In the genomic region with DNA sequence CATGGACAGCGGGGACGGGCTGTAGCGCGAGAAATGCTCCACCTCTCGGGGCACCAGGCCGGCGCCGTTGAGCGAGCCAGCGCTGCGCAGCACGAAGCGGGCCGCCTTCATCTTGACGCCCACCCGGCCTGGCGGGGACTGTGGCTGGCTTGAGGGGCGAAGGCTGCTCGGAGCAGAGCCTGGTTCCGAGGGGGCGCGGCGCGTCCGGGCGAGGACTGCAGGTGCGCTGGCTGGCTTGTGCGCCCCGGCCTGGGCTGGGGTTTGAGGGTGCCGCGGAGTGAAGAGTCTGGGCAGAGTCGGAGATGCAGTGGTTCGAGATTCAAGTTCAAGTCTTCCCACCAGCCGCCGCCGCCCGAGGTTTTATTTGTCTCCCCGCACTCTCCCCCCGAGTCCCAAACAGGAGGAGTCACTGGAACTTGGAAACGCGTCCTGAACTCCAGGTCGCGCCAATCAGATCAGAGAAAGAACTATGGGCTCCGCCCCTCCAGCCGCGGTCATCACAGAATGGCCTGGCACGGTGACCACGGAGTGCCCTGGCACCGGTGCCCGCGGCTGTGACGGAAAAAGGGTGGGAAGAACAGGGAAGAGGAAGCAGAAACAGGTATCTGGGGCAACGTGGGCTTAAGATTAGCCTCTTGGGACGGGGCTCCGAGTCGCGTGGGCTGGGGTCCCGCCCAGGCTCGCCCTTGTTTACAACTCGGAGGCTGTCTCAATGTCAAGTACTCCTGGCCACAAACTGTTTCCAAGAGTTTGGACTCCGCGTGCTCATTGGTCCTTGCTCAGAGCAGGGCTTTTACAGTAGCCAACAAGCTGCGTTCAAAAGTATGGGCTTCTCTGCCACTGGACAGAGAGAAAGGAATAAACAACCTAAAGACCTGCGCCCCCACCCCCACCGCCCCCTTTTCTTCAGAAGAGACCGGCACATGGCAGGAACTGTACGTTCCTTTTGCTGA, we compare ENCODE assay signal across 8 cellular contexts. TPM values are rescaled to one million over a fixed set of nuclear protein-coding genes. Genes with fewer than 3 reads are reported as not detected.
DNase-seq lines count a peak whose midpoint lies in the region; ATAC-seq and TF ChIP-seq lines count a peak whose summit lies in the region.

A gene (minus strand): TSS at position 334 of the 953 bp plus-strand sequence. CDS start 223 bp downstream, at position 111.

- no peaks in the 10 kb centered on the region for H3K9me3 Mint-ChIP-seq in activated T-helper 2 cell treated with anti-CD3 and anti-CD28 coated beads, Interferon-gamma antibody, Interleukin-2, Interleukin-4, amounts not matched to agents 10 μg/mL and 5 μg/mL and 100 μg/mL, durations not matched to agents 14 hours and 24 hours and 36 hours

- no peak for TF ChIP-seq CTCF in brain microvascular endothelial cell (IDR thresholded peaks at IDR 0.05; ENCODE audit: low read depth, low read length, missing control alignments)

- no peak within 1 kb of the TSS for H3K27ac Mint-ChIP-seq in activated T-helper 2 cell treated with anti-CD3 and anti-CD28 coated beads, Interferon-gamma antibody, Interleukin-2, Interleukin-4, amounts not matched to agents 10 μg/mL and 5 μg/mL and 100 μg/mL, durations not matched to agents 14 hours and 24 hours and 36 hours

- H3K27me3 ChIP-seq in brain microvascular endothelial cell (replicated peaks): no peaks in the 10 kb centered on the region

- ATAC-seq in GM19351 (IDR thresholded peaks at IDR 0.05; ENCODE audit: unreplicated experiment): no peak

- H3K4me3 ChIP-seq in brain microvascular endothelial cell (ENCODE audit: low read depth, low read length): peak within 1 kb of the TSS; percentile 77

- H3K27ac ChIP-seq in brain microvascular endothelial cell: peak within 1 kb of the TSS; percentile 24

- peaks cover 24% of the 10 kb centered on the region for H3K27me3 Mint-ChIP-seq in activated T-helper 2 cell treated with anti-CD3 and anti-CD28 coated beads, Interferon-gamma antibody, Interleukin-2, Interleukin-4, amounts not matched to agents 10 μg/mL and 5 μg/mL and 100 μg/mL, durations not matched to agents 14 hours and 24 hours and 36 hours (ENCODE audit: low read depth)

- no peaks in the 10 kb centered on the region for H3K36me3 Mint-ChIP-seq in activated T-helper 2 cell treated with anti-CD3 and anti-CD28 coated beads, Interferon-gamma antibody, Interleukin-2, Interleukin-4, amounts not matched to agents 10 μg/mL and 5 μg/mL and 100 μg/mL, durations not matched to agents 14 hours and 24 hours and 36 hours (ENCODE audit: low read depth)

- no peak within 1 kb of the TSS for H3K4me3 Mint-ChIP-seq in activated T-helper 2 cell treated with anti-CD3 and anti-CD28 coated beads, Interferon-gamma antibody, Interleukin-2, Interleukin-4, amounts not matched to agents 10 μg/mL and 5 μg/mL and 100 μg/mL, durations not matched to agents 14 hours and 24 hours and 36 hours (ENCODE audit: low read depth)

- intact Hi-C loops in activated T-helper 2 cell treated with anti-CD3 and anti-CD28 coated beads, Interferon-gamma antibody, Interleukin-2, Interleukin-4, amounts not matched to agents 10 μg/mL and 5 μg/mL and 100 μg/mL, durations not matched to agents 14 hours and 24 hours and 36 hours (cut with micrococcal nuclease): no loop called here

- no peaks in the 10 kb centered on the region for H3K36me3 ChIP-seq in brain microvascular endothelial cell (replicated peaks)

- peak; percentile 73 for DNase-seq in DMS53 treated with DMSO at 0.1 percent for 48 hours (lab: John Stamatoyannopoulos, UW; ENCODE audit: unreplicated experiment)
- DNase-seq in MV-4-11 (lab: John Stamatoyannopoulos, UW): peak; percentile 12
- peak; percentile 42 for DNase-seq in brain microvascular endothelial cell
- peak; percentile 37 to 97 (median 88) for DNase-seq in hypothalamus (lab: John Stamatoyannopoulos, UW)
- DNase-seq in pons (ENCODE audit: low spot score): peak; percentile 97
- no peak for DNase-seq in activated T-helper 2 cell treated with anti-CD3 and anti-CD28 coated beads, Interferon-gamma antibody, Interleukin-2, Interleukin-4, amounts not matched to agents 10 μg/mL and 5 μg/mL and 100 μg/mL, durations not matched to agents 14 hours and 24 hours and 36 hours (ENCODE audit: low spot score)
- DNase-seq in activated naive CD4-positive, alpha-beta T cell (lab: John Stamatoyannopoulos, UW): no peak

- in situ Hi-C loops in brain microvascular endothelial cell (cut with HindIII; ENCODE audit: low pct_ligation_motif_present, low sequenced_read_pairs): no loop called here

- H3K4me1 Mint-ChIP-seq in activated T-helper 2 cell treated with anti-CD3 and anti-CD28 coated beads, Interferon-gamma antibody, Interleukin-2, Interleukin-4, amounts not matched to agents 10 μg/mL and 5 μg/mL and 100 μg/mL, durations not matched to agents 14 hours and 24 hours and 36 hours (ENCODE audit: low read depth): no peaks in the 10 kb centered on the region

RNA-seq across cellular contexts. Expression of the gene that starts here (rescaled TPM):
- total RNA-seq in activated T-helper 2 cell treated with anti-CD3 and anti-CD28 coated beads, Interferon-gamma antibody, Interleukin-2, Interleukin-4, amounts not matched to agents 10 μg/mL and 5 μg/mL and 100 μg/mL, durations not matched to agents 14 hours and 24 hours and 36 hours: not detected in 2 replicates

Comparison
In these comparisons a context has a peak if more than half of its experiments do, and no peak if none do; other contexts are left out.
1. DNase-seq: peak in DMS53 treated with DMSO at 0.1 percent for 48 hours (single experiment), MV-4-11 (single experiment), brain microvascular endothelial cell (single experiment), hypothalamus (51 of 51) and pons (single experiment); none in activated T-helper 2 cell treated with anti-CD3 and anti-CD28 coated beads, Interferon-gamma antibody, Interleukin-2, Interleukin-4, amounts not matched to agents 10 μg/mL and 5 μg/mL and 100 μg/mL, durations not matched to agents 14 hours and 24 hours and 36 hours (single experiment) and activated naive CD4-positive, alpha-beta T cell (0 of 4).